8 cellular contexts compared by ENCODE assay signal in the genomic region with DNA sequence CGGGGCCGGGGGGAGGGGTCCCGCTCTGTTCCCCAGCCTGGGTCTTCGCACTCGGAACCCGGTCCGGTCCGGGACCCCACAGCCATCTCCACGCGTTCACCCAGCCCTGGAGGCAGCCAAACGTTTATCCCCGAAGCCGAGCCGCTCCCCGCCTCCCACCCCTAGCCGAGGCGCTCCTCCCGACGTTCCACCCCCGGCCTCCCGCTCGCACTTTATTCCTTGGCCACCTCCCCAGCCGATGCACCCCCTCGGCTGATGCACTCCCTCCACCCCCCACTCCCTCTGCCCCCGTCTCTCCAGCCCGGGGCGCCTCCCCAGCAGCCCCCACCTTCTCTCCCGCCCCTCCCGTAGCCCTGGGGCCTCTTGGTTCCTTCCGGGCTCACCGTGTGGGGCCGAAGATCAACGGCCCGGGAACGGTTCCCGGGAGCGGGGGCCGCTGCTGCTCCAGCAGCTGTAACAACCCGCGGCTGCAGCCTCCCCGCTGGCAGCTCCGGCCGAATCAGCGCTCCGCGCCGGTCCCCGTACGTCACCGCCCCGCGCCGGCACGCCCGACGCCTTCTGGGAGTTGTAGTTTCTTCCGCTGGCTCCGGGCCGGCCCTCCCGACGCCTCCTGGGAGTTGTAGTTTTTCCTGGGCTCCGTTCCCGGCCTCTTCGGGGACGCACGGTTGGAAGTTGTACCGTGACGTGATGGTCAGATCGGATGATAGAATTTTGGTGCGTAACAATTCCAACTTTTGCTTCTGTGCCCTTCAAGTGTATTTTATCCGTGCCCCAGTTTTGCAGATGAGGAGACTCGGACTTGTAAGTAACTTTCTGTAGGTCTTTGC. TPM values are rescaled to one million over a fixed set of nuclear protein-coding genes. Genes with fewer than 3 reads are reported as not detected.
A peak's percentile ranks its signal among the peaks of the same experiment; 100 is the strongest.
DNase-seq lines count a peak whose midpoint lies in the region; ATAC-seq, FAIRE-seq and TF ChIP-seq lines count a peak whose summit lies in the region.

LRRC3C (plus strand) TSS at position 632 of the 827 bp plus-strand sequence. CDS start 13,792 bp downstream, outside the sequence.
ORMDL3 (minus strand) TSS at position 501 of the 827 bp plus-strand sequence. CDS start 3,398 bp downstream, outside the sequence.

- under 1% methylated on average over 72 of the region's 72 CpGs for WGBS in prostate gland
- under 1% methylated on average over 72 of the region's 72 CpGs for WGBS in urinary bladder

- H3K36me3 Mint-ChIP-seq in T-helper 17 cell (ENCODE audit: low read depth): peaks cover 7% of the 10 kb centered on the region

- TF ChIP-seq POLR2A in GM12892 (IDR thresholded peaks at IDR 0.05; ENCODE audit: low read depth, low read length) (peak; percentile 62; the same call in 1 of the 2 replicates), prostate gland (IDR thresholded peaks at IDR 0.05) (peak; percentile 75)

- peak; percentile 93 for DNase-seq in GM12892 (ENCODE audit: insufficient read length)
- peak; percentile 81 for DNase-seq in NCI-H1694 treated with DMSO at 0.1 percent for 48 hours (lab: John Stamatoyannopoulos, UW)
- peak; percentile 84 to 86 (median 85) for DNase-seq in T-helper 17 cell
- peak; percentile 97 for DNase-seq in left ventricle myocardium superior
- DNase-seq in prostate gland (ENCODE audit: low spot score): peak; percentile 92

- H3K27me3 ChIP-seq in prostate gland (replicated peaks; ENCODE audit: insufficient read depth): no peaks in the 10 kb centered on the region

- intact Hi-C loops in left ventricle myocardium superior (cut with micrococcal nuclease): no loop called here
- intact Hi-C loops in prostate gland (cut with DNase I): loop anchor here (2.0 kb wide), 1 partner anchor 53 kb away; the partner anchor contains the start of gene PSMD3

- peaks cover 3 to 14% of the 10 kb centered on the region in 2 donors for H3K36me3 ChIP-seq in prostate gland
- H3K36me3 ChIP-seq in urinary bladder (ENCODE audit: insufficient read depth): peaks cover 2% of the 10 kb centered on the region

- peak in 1 of 4 experiments; percentile 17 for TF ChIP-seq CTCF in prostate gland (IDR thresholded peaks at IDR 0.05)

- ATAC-seq in HG02870 (IDR thresholded peaks at IDR 0.05; ENCODE audit: unreplicated experiment): peak; percentile 76
- ATAC-seq in T-helper 17 cell: peak; percentile 88
- ATAC-seq in left ventricle myocardium superior: peak; percentile 86

- peak within 1 kb of the TSS; percentile 97 for H3K27ac Mint-ChIP-seq in T-helper 17 cell

- H3K4me1 ChIP-seq in prostate gland (replicated peaks) (peaks cover 3% of the 10 kb centered on the region), urinary bladder (ENCODE audit: insufficient read depth) (peaks cover 4% of the 10 kb centered on the region)

- peak within 1 kb of the TSS; percentile 94 for H3K4me3 Mint-ChIP-seq in T-helper 17 cell

- H3K4me3 ChIP-seq in prostate gland: peak within 1 kb of the TSS; percentile 87 to 90
- peak within 1 kb of the TSS; percentile 84 for H3K4me3 ChIP-seq in urinary bladder (ENCODE audit: low read depth, low read length)

- no peaks in the 10 kb centered on the region for H3K27me3 Mint-ChIP-seq in T-helper 17 cell

- H3K27ac ChIP-seq in angular gyrus (ENCODE audit: low read depth, low read length) (peak within 1 kb of the TSS; percentile 81), prostate gland (peak within 1 kb of the TSS; percentile 79 to 90), urinary bladder (ENCODE audit: low read depth) (peak within 1 kb of the TSS; percentile 81)

- H3K9me3 ChIP-seq in T-helper 17 cell (ENCODE audit: control insufficient read depth, low read length, poor library complexity, severe bottlenecking) (no peaks in the 10 kb centered on the region), prostate gland (no peaks in the 10 kb centered on the region)

- peaks cover 33% of the 10 kb centered on the region for H3K4me1 Mint-ChIP-seq in T-helper 17 cell

- peak; percentile 97 for FAIRE-seq in GM12892 (lab: Jason Lieb, UNC)

RNA-seq across cellular contexts. Expression of gene LRRC3C, which starts in this region (rescaled TPM):
- not detected for polyA plus RNA-seq in GM12892 (2012; ENCODE audit: missing spikeins)
- total RNA-seq in T-helper 17 cell (not detected), left ventricle myocardium superior (not detected), prostate gland (not detected), urinary bladder (not detected)
- polyA plus RNA-seq in urinary bladder: not detected

RNA-seq across cellular contexts. Expression of gene ORMDL3, which starts in this region (rescaled TPM):
- 41.1 TPM for polyA plus RNA-seq in GM12892 (2012; ENCODE audit: missing spikeins)
- 10 to 100 TPM; 76.0 to 88.9 TPM for total RNA-seq in T-helper 17 cell
- 35.6 TPM for total RNA-seq in left ventricle myocardium superior
- 10 to 100 TPM; 82.4 to 91.6 TPM for total RNA-seq in prostate gland
- total RNA-seq in urinary bladder: 59.8 TPM
- polyA plus RNA-seq in urinary bladder: 61.9 TPM

Comparison
In these comparisons a context has a peak if more than half of its experiments do, and no peak if none do; other contexts are left out.
1. Peak in every context shown above with its lines: DNase-seq, ATAC-seq, H3K4me3 ChIP-seq and H3K27ac ChIP-seq.